Comparison of ENCODE assay signal across 17 cellular contexts in genomic region chr6:33505544-33506330, GRCh38.
"Had no signal": no experiment of that assay in that cellular context is flagged by ENCODE, and none has a peak within 500 bp of the region (broad histone marks: within the 10 kb centered on the region; RNA-seq: fewer than 3 reads in every experiment).

No MANE protein-coding gene starts in this region.

- H3K9me3 Mint-ChIP-seq: activated T-helper 2 cell treated with anti-CD3 and anti-CD28 coated beads, Interferon-gamma antibody, Interleukin-2, Interleukin-4, amounts not matched to agents 10 μg/mL and 5 μg/mL and 100 μg/mL, durations not matched to agents 14 hours and 24 hours and 36 hours had no signal

- H3K9me3 ChIP-seq: left lung, psoas muscle, suprapubic skin had no signal

- H3K4me3 Mint-ChIP-seq: activated naive CD4-positive, alpha-beta T cell treated with anti-CD3 and anti-CD28 coated beads, Interleukin-2, amount 10 ng/mL, durations not matched to agents 7 days and 5 days; nephron progenitor cell had no signal

- H3K27ac ChIP-seq: coronary artery, gastroesophageal sphincter, left lung, psoas muscle, suprapubic skin had no signal

- H3K27ac Mint-ChIP-seq: activated naive CD4-positive, alpha-beta T cell treated with anti-CD3 and anti-CD28 coated beads, Interleukin-2, amount 10 ng/mL, durations not matched to agents 7 days and 5 days; activated T-helper 2 cell treated with anti-CD3 and anti-CD28 coated beads, Interferon-gamma antibody, Interleukin-2, Interleukin-4, amounts not matched to agents 10 μg/mL and 5 μg/mL and 100 μg/mL, durations not matched to agents 14 hours and 24 hours and 36 hours; nephron progenitor cell had no signal

- DNase-seq: activated CD4-positive, alpha-beta T cell treated with anti-CD3 and anti-CD28 coated beads, Interleukin-2, amount 50 U/mL, for 1 hour; activated naive CD4-positive, alpha-beta T cell treated with anti-CD3 and anti-CD28 coated beads, Interleukin-2, amount 10 ng/mL, durations not matched to agents 7 days and 5 days; activated T-cell treated with anti-CD3 and anti-CD28 coated beads for 4 hours; caudate nucleus; effector CD8-positive, alpha-beta T cell; islet precursor cell; left lung; mesenchymal stem cell; nephron progenitor cell; psoas muscle; stimulated activated CD4-positive, alpha-beta T cell treated with anti-CD3 and anti-CD28 coated beads, Interleukin-4, amount 100 ng/mL, for 1 hour; stimulated activated CD8-positive, alpha-beta memory T cell treated with anti-CD3 and anti-CD28 coated beads, Interleukin-4, amount 100 ng/mL, for 48 hours; stimulated activated naive CD8-positive, alpha-beta T cell treated with anti-CD3 and anti-CD28 coated beads, Interleukin-15, Interleukin-2, amounts not matched to agents 100 U/mL and 50 U/mL, for 24 hours had no signal

- H3K27me3 ChIP-seq: left lung, suprapubic skin had no signal

- ATAC-seq: gastroesophageal sphincter; left lung; psoas muscle; stimulated activated naive CD8-positive, alpha-beta T cell treated with anti-CD3 and anti-CD28 coated beads, Interleukin-15, Interleukin-2, amounts not matched to agents 100 U/mL and 50 U/mL, for 24 hours had no signal

- H3K36me3 Mint-ChIP-seq: activated naive CD4-positive, alpha-beta T cell treated with anti-CD3 and anti-CD28 coated beads, Interleukin-2, amount 10 ng/mL, durations not matched to agents 7 days and 5 days had no signal

- H3K4me1 Mint-ChIP-seq: activated naive CD4-positive, alpha-beta T cell treated with anti-CD3 and anti-CD28 coated beads, Interleukin-2, amount 10 ng/mL, durations not matched to agents 7 days and 5 days had no signal

- H3K4me3 ChIP-seq: coronary artery, gastroesophageal sphincter, left lung, psoas muscle, suprapubic skin had no signal

- H3K36me3 ChIP-seq: gastroesophageal sphincter, left lung, suprapubic skin had no signal

- H3K4me1 ChIP-seq: psoas muscle, suprapubic skin had no signal
